Comparison of ENCODE assay signal across 15 cellular contexts in the genomic region with DNA sequence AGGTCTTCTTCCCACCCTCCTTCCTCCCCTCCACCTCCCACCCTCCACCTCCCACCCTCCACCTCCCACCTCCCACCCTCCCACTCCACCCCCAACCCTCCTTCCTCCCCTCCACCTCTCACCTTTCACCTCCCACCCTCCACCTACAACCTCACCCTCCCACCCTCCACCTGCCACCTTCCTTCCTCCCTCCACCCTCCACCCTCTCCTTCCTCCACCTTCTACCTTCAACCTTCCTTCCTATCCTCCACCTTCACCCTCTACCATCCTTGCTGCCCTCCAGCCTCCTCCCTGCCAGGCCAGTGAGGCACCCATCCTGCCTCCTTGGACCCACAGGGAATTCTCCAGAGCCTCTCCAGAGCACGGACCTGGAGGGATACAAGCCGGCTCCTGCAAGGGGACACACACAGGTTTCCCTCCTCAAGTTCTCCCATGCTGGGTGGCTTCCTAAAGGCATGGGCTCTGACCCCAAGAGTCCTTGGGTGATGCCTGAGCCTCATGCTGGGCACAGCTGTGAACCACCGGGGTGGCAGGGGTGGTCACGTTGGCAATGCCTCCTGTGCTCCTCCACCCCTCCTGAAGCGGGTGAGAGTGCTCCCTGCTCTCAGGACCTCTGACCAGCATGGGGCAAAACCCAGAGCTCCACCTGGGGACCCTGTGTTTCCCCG.
DNase-seq lines count a peak whose midpoint lies in the region; TF ChIP-seq lines count a peak whose summit lies in the region.
"Had no signal": no experiment of that assay in that cellular context is flagged by ENCODE, and none has a peak within 500 bp of the region (broad histone marks: within the 10 kb centered on the region; RNA-seq: fewer than 3 reads in every experiment).

No MANE protein-coding gene starts in this region.

- no peak for TF ChIP-seq EP300 in suprapubic skin (IDR thresholded peaks at IDR 0.05)

- H3K27ac ChIP-seq in suprapubic skin = no peak overlapping the region
- H3K27ac ChIP-seq: 22Rv1 had no signal

- H3K27me3 Mint-ChIP-seq in chondrocyte (ENCODE audit: low read depth) = peaks cover 15% of the 10 kb centered on the region
- peaks cover 14% of the 10 kb centered on the region for H3K27me3 Mint-ChIP-seq in progenitor cell of endocrine pancreas

- WGBS in suprapubic skin = 94% methylated on average over 3 of the region's 6 CpGs

- TF ChIP-seq CTCF in chondrocyte (IDR thresholded peaks at IDR 0.05) (no peak), suprapubic skin (IDR thresholded peaks at IDR 0.05) (no peak), progenitor cell of endocrine pancreas (IDR thresholded peaks at IDR 0.05; ENCODE audit: unreplicated experiment) (no peak)

- H3K9me3 ChIP-seq in suprapubic skin = no peaks in the 10 kb centered on the region
- H3K9me3 ChIP-seq: Caco-2 had no signal

- H3K36me3 ChIP-seq in suprapubic skin = no peaks in the 10 kb centered on the region

- peaks cover 3% of the 10 kb centered on the region for H3K4me1 ChIP-seq in suprapubic skin
- H3K4me1 ChIP-seq: Caco-2 had no signal

- H3K27ac Mint-ChIP-seq in chondrocyte (ENCODE audit: unreplicated experiment) (no peak overlapping the region), progenitor cell of endocrine pancreas (no peak overlapping the region)

- H3K36me3 Mint-ChIP-seq in chondrocyte (ENCODE audit: low read depth) (no peaks in the 10 kb centered on the region), progenitor cell of endocrine pancreas (ENCODE audit: insufficient read depth) (no peaks in the 10 kb centered on the region)
- H3K36me3 Mint-ChIP-seq: CD8-positive, alpha-beta memory T cell had no signal

- H3K4me3 ChIP-seq in suprapubic skin = no peak overlapping the region

- DNase-seq in activated effector memory CD4-positive, alpha-beta T cell treated with anti-CD3 and anti-CD28 coated beads, Interleukin-2, amount 50 U/mL, for 16 hours = peak; percentile 9
- DNase-seq in activated effector memory CD4-positive, alpha-beta T cell treated with Interleukin-2 at 50 U/mL for 16 hours = no peak
- DNase-seq in chondrocyte (ENCODE audit: low spot score) (peak; percentile 54), posterior cingulate gyrus (peak in 7 of 10 donors; percentile 2 to 64 (median 5)), suprapubic skin (ENCODE audit: low spot score in 2 of 2) (peak; percentile 50 to 60), RPMI8226 (no peak), progenitor cell of endocrine pancreas (ENCODE audit: low spot score, unreplicated experiment) (no peak)
- DNase-seq in activated CD4-positive, alpha-beta T cell treated with anti-CD3 and anti-CD28 coated beads, Interleukin-2, amount 50 U/mL, for 1 hour = no peak
- DNase-seq: Caco-2, DMS53, GF-D8, HCEC 1CT had no signal

- H3K4me3 Mint-ChIP-seq in chondrocyte (ENCODE audit: unreplicated experiment) = no peak overlapping the region
- H3K4me3 Mint-ChIP-seq in progenitor cell of endocrine pancreas (ENCODE audit: low read depth) = no peak overlapping the region
- H3K4me3 Mint-ChIP-seq: CD14-positive monocyte had no signal

- TF ChIP-seq POLR2A in suprapubic skin (IDR thresholded peaks at IDR 0.05) = no peak

- H3K4me1 Mint-ChIP-seq in chondrocyte (ENCODE audit: low read depth) (no peaks in the 10 kb centered on the region), progenitor cell of endocrine pancreas (ENCODE audit: low read depth) (no peaks in the 10 kb centered on the region)
- H3K4me1 Mint-ChIP-seq: CD14-positive monocyte had no signal

- peaks cover 10% of the 10 kb centered on the region for H3K27me3 ChIP-seq in suprapubic skin

- H3K9me3 Mint-ChIP-seq in chondrocyte (ENCODE audit: low read depth) (no peaks in the 10 kb centered on the region), progenitor cell of endocrine pancreas (ENCODE audit: low read depth) (no peaks in the 10 kb centered on the region)
- H3K9me3 Mint-ChIP-seq: CD8-positive, alpha-beta memory T cell had no signal

- intact Hi-C loops in posterior cingulate gyrus (cut with DNase I) = loop anchor here (10.0 kb wide), 1 partner anchor 193 kb away; no protein-coding TSS in a partner anchor

Comparison
In these comparisons a context has a peak if more than half of its experiments do, and no peak if none do; other contexts are left out.
1. DNase-seq: peak in activated effector memory CD4-positive, alpha-beta T cell treated with anti-CD3 and anti-CD28 coated beads, Interleukin-2, amount 50 U/mL, for 16 hours (single experiment), chondrocyte (single experiment), posterior cingulate gyrus (7 of 10) and suprapubic skin (2 of 2); none in activated effector memory CD4-positive, alpha-beta T cell treated with Interleukin-2 at 50 U/mL for 16 hours (single experiment), activated CD4-positive, alpha-beta T cell treated with anti-CD3 and anti-CD28 coated beads, Interleukin-2, amount 50 U/mL, for 1 hour (single experiment), RPMI8226 (single experiment) and progenitor cell of endocrine pancreas (single experiment).